ENCODE assay signal across 9 cellular contexts in the genomic region with DNA sequence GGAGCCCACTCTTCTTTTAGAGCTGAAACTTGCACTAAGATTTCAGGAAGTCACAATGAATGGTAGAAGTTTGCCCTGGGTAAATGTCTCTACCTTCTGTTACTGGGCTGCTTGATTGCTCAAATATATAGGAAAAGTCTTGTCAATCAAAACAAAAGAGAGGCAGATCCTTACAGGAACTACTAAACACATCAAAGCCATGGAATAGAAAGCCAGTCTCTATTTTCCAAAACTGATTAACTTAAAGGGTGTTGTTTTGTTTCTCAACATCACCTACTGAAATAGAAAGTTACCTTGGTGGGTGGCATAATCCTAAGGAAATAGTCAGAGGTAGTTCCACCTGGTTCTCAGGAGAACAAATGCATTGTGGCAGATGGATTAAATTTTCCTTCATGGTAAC. TPM values are rescaled to one million over a fixed set of nuclear protein-coding genes. Genes with fewer than 3 reads are reported as not detected.
"Had no signal": no experiment of that assay in that cellular context is flagged by ENCODE, and none has a peak within 500 bp of the region (broad histone marks: within the 10 kb centered on the region; RNA-seq: fewer than 3 reads in every experiment).

Gene GPHB5, minus strand, starts transcription at position 101 of the 400 bp plus-strand sequence. CDS start 1,086 bp downstream, outside the sequence.

- FAIRE-seq: G401.6, GM12878, GM12891, GM12892, GM18507, GM19239 had no signal

- ATAC-seq: GM12878 had no signal

- DNase-seq: GDM1, GF-D8 had no signal

- H3K4me3 ChIP-seq: GM12878 had no signal

RNA-seq across cellular contexts. Expression of gene GPHB5, which starts in this region (rescaled TPM):
- total RNA-seq: G401, GM12878 had no signal
- polyA plus RNA-seq: GM12878 had no signal
